In the genomic region with DNA sequence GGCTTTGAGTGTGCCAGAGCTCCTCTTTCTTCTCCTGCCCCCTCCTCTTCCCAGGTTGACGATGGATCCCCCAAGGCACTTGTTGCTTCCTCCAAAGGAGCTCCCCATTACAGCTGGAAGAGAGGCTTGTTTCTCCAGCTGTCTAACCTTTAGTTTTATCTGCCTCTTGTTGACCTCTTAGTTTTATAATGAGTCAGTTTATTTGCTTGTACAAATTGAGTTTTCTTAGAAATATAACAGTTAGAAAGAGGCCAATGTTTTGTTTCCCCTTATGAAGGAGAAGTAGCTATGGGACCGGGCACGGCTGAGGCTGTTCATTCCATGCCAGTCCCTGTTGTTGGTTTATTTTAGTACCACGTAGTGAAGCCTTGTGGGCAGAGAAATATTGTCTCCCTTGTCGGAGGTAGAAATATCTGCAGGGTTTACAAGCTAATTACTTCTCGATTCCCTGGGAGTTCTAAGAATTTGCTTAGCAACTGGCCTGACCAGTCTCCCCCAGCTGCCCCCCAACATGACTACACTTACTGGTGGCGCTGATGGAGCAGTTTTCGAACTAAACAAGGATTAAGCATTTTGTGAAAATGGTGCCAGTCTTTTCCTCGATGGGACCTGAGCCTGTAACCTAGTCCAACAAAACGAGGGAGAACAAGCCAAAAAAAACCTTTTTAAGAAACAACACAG, we compare ENCODE assay signal across 9 cellular contexts.
A peak's percentile ranks its signal among the peaks of the same experiment; 100 is the strongest.
DNase-seq lines count a peak whose midpoint lies in the region; ATAC-seq and TF ChIP-seq lines count a peak whose summit lies in the region.
"Had no signal": no experiment of that assay in that cellular context is flagged by ENCODE, and none has a peak within 500 bp of the region (broad histone marks: within the 10 kb centered on the region; RNA-seq: fewer than 3 reads in every experiment).

No MANE protein-coding gene starts in this region.

- ATAC-seq in SK-N-SH treated with all-trans-retinoic acid at 6 μM for 48 hours (peak; percentile 9; the same call in 2 of the 3 replicates), Right ventricle myocardium superior (ENCODE audit: poor library complexity) (peak; percentile 67), omental fat pad (ENCODE audit: low FRiP score) (peak; percentile 38)

- peak overlapping the region; percentile 75 for H3K27ac ChIP-seq in 22Rv1

- intact Hi-C loops in Right ventricle myocardium superior (cut with DNase I): no loop called here

- DNase-seq in Right ventricle myocardium superior (no peak), omental fat pad (ENCODE audit: low spot score) (no peak), NCI-H2171 treated with DMSO at 0.1 percent for 48 hours (lab: John Stamatoyannopoulos, UW) (no peak), middle frontal gyrus (ENCODE audit: extremely low spot score, low spot score) (no peak)
- no peak for DNase-seq in stimulated activated CD8-positive, alpha-beta memory T cell treated with anti-CD3 and anti-CD28 coated beads, Interleukin-4, amount 100 ng/mL, for 48 hours
- DNase-seq in activated naive CD4-positive, alpha-beta T cell treated with anti-CD3 and anti-CD28 coated beads, Interleukin-2, amount 50 U/mL, for 16 hours: no peak
- DNase-seq: effector memory CD4-positive, alpha-beta T cell had no signal

- TF ChIP-seq CTCF in 22Rv1 (IDR thresholded peaks at IDR 0.05): no peak
- no peak for TF ChIP-seq CTCF in omental fat pad (IDR thresholded peaks at IDR 0.05)

TF ChIP-seq in SK-N-SH treated with all-trans-retinoic acid at 6 μM for 48 hours, 23 proteins besides CTCF, POLR2A, EP300 and RAD21:
- no peak for TF ChIP-seq ZC3H10 (CRISPR knock-in tag; IDR thresholded peaks at IDR 0.05)
- no peak for TF ChIP-seq ZNF70 (CRISPR knock-in tag; IDR thresholded peaks at IDR 0.05)
- no peak for TF ChIP-seq ZNF565 (CRISPR knock-in tag; conservative IDR thresholded peaks at IDR 0.05; ENCODE audit: low read depth)
- TF ChIP-seq ESRRG (CRISPR knock-in tag; IDR thresholded peaks at IDR 0.05): no peak
- TF ChIP-seq ZFP30 (CRISPR knock-in tag; IDR thresholded peaks at IDR 0.05): no peak
- TF ChIP-seq, protein P1, sequence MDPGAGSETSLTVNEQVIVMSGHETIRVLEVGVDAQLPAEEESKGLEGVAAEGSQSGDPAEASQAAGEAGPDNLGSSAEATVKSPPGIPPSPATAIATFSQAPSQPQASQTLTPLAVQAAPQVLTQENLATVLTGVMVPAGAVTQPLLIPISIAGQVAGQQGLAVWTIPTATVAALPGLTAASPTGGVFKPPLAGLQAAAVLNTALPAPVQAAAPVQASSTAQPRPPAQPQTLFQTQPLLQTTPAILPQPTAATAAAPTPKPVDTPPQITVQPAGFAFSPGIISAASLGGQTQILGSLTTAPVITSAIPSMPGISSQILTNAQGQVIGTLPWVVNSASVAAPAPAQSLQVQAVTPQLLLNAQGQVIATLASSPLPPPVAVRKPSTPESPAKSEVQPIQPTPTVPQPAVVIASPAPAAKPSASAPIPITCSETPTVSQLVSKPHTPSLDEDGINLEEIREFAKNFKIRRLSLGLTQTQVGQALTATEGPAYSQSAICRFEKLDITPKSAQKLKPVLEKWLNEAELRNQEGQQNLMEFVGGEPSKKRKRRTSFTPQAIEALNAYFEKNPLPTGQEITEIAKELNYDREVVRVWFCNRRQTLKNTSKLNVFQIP (CRISPR knock-in tag; IDR thresholded peaks at IDR 0.05; ENCODE audit: borderline replicate concordance, low read depth): no peak
TF ChIP-seq in SK-N-SH treated with all-trans-retinoic acid at 6 μM for 48 hours: peak in this region for 0.

Comparison
In these comparisons a context has a peak if more than half of its experiments do, and no peak if none do; other contexts are left out.
1. ATAC-seq: peak in every context shown above with its lines; median percentile 67 in Right ventricle myocardium superior; 38 in omental fat pad; 9 in SK-N-SH treated with all-trans-retinoic acid at 6 μM for 48 hours.